In the genomic region with DNA sequence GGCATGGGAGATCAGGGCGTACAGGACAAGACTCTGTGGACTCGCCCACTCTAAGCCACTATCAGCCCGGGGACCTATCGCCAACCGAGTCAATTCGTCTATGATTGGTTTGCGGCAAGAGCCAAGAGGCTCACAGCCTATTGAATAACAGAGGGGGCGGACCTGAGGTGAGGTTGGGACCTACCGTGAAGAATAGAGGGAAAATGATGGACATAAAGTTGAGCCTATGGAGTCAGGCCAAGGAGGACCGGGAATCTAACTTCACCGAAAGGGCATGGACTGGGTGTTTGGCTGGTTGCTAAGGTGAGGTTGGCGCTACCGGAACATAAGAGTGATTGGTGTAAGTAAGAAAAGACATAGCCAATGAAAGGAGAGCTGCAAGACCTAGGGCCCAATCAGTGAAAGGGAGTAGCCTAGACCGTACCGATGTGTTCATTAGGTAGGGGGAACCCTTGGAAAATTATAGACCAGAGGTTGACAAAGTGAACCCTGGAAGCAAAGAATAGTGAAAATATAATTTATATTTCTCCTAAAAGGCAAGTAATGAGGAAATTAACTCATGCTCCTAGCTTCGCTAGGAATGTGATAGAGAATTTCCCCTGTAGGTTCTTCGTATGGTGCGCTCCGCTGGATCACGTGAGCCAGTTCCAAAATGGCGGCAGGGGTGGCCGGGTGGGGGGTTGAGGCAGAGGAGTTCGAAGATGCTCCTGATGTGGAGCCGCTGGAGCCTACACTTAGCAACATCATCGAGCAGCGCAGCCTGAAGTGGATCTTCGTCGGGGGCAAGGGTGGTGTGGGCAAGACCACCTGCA, we compare ENCODE assay signal across 1 cellular context.
A peak's percentile ranks its signal among the peaks of the same experiment; 100 is the strongest.
TF ChIP-seq lines count a peak whose summit lies in the region.

A gene (plus strand): TSS at position 644 of the 812 bp plus-strand sequence. CDS start 9 bp downstream, at position 653.

TF ChIP-seq in GM12878, 131 proteins besides CTCF, POLR2A, EP300 and RAD21 (continued from another document and continues in another):
- TF ChIP-seq, protein P1, sequence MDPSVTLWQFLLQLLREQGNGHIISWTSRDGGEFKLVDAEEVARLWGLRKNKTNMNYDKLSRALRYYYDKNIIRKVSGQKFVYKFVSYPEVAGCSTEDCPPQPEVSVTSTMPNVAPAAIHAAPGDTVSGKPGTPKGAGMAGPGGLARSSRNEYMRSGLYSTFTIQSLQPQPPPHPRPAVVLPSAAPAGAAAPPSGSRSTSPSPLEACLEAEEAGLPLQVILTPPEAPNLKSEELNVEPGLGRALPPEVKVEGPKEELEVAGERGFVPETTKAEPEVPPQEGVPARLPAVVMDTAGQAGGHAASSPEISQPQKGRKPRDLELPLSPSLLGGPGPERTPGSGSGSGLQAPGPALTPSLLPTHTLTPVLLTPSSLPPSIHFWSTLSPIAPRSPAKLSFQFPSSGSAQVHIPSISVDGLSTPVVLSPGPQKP (IDR thresholded peaks at IDR 0.05; ENCODE audit: low read depth, low read length) = no peak
- TF ChIP-seq RUNX3 (IDR thresholded peaks at IDR 0.05; ENCODE audit: low read length) (no peak; the same call in 1 of the 2 replicates), POU2F2 (IDR thresholded peaks at IDR 0.05; ENCODE audit: borderline replicate concordance, low read depth, low read length) (peak; percentile 89; the same call in 2 of the 3 replicates), PAX5 (IDR thresholded peaks at IDR 0.05; ENCODE audit: borderline replicate concordance, low read depth, low read length) (no peak), KDM1A (IDR thresholded peaks at IDR 0.05; ENCODE audit: borderline replicate concordance) (no peak), FOXK2 (IDR thresholded peaks at IDR 0.05) (peak; percentile 98), NFXL1 (IDR thresholded peaks at IDR 0.05; ENCODE audit: borderline replicate concordance) (no peak), CREB1 (IDR thresholded peaks at IDR 0.05; ENCODE audit: low read depth) (0 out of 2 replicates have a peak, but pooled peaks have one; percentile 28), NR2C1 (IDR thresholded peaks at IDR 0.05) (peak; percentile 36; the same call in 1 of the 2 replicates), TCF3 (IDR thresholded peaks at IDR 0.05; ENCODE audit: borderline replicate concordance, insufficient read depth, low read depth, low read length) (0 out of 2 replicates have a peak, but pooled peaks have one; percentile 47), SP1 (IDR thresholded peaks at IDR 0.05; ENCODE audit: low read depth, low read length) (peak; percentile 90), SMARCA5 (IDR thresholded peaks at IDR 0.05) (no peak), RCOR1 (conservative IDR thresholded peaks at IDR 0.05; ENCODE audit: low read depth, low read length) (no peak), IKZF1 (conservative IDR thresholded peaks at IDR 0.05) (peak; percentile 56), ZNF622 (IDR thresholded peaks at IDR 0.05) (no peak), YY1 (IDR thresholded peaks at IDR 0.05; ENCODE audit: low read depth, low read length) (peak; percentile 100), KLF5 (IDR thresholded peaks at IDR 0.05; ENCODE audit: partially characterized antibody) (peak; percentile 99), SUZ12 (IDR thresholded peaks at IDR 0.05; ENCODE audit: unreplicated experiment) (no peak), NRF1 (conservative IDR thresholded peaks at IDR 0.05; ENCODE audit: low read depth, low read length) (no peak), HDAC2 (IDR thresholded peaks at IDR 0.05) (peak; percentile 100), CBFB (IDR thresholded peaks at IDR 0.05; ENCODE audit: low read depth) (peak; percentile 82; the same call in 1 of the 2 replicates), BMI1 (IDR thresholded peaks at IDR 0.05; ENCODE audit: borderline replicate concordance) (peak; percentile 88), NFIC (IDR thresholded peaks at IDR 0.05; ENCODE audit: low read depth, low read length) (peak; percentile 90), ZNF217 (IDR thresholded peaks at IDR 0.05) (no peak), CHD1 (IDR thresholded peaks at IDR 0.05; ENCODE audit: low read depth, low read length) (peak; percentile 97)
- TF ChIP-seq, protein P2, sequence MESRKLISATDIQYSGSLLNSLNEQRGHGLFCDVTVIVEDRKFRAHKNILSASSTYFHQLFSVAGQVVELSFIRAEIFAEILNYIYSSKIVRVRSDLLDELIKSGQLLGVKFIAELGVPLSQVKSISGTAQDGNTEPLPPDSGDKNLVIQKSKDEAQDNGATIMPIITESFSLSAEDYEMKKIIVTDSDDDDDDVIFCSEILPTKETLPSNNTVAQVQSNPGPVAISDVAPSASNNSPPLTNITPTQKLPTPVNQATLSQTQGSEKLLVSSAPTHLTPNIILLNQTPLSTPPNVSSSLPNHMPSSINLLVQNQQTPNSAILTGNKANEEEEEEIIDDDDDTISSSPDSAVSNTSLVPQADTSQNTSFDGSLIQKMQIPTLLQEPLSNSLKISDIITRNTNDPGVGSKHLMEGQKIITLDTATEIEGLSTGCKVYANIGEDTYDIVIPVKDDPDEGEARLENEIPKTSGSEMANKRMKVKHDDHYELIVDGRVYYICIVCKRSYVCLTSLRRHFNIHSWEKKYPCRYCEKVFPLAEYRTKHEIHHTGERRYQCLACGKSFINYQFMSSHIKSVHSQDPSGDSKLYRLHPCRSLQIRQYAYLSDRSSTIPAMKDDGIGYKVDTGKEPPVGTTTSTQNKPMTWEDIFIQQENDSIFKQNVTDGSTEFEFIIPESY (IDR thresholded peaks at IDR 0.05) = no peak
- TF ChIP-seq, protein P3, sequence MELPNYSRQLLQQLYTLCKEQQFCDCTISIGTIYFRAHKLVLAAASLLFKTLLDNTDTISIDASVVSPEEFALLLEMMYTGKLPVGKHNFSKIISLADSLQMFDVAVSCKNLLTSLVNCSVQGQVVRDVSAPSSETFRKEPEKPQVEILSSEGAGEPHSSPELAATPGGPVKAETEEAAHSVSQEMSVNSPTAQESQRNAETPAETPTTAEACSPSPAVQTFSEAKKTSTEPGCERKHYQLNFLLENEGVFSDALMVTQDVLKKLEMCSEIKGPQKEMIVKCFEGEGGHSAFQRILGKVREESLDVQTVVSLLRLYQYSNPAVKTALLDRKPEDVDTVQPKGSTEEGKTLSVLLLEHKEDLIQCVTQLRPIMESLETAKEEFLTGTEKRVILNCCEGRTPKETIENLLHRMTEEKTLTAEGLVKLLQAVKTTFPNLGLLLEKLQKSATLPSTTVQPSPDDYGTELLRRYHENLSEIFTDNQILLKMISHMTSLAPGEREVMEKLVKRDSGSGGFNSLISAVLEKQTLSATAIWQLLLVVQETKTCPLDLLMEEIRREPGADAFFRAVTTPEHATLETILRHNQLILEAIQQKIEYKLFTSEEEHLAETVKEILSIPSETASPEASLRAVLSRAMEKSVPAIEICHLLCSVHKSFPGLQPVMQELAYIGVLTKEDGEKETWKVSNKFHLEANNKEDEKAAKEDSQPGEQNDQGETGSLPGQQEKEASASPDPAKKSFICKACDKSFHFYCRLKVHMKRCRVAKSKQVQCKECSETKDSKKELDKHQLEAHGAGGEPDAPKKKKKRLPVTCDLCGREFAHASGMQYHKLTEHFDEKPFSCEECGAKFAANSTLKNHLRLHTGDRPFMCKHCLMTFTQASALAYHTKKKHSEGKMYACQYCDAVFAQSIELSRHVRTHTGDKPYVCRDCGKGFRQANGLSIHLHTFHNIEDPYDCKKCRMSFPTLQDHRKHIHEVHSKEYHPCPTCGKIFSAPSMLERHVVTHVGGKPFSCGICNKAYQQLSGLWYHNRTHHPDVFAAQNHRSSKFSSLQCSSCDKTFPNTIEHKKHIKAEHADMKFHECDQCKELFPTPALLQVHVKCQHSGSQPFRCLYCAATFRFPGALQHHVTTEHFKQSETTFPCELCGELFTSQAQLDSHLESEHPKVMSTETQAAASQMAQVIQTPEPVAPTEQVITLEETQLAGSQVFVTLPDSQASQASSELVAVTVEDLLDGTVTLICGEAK (IDR thresholded peaks at IDR 0.05; ENCODE audit: borderline replicate concordance) = peak; percentile 71; the same call in 1 of the 2 replicates
- TF ChIP-seq, protein P4, sequence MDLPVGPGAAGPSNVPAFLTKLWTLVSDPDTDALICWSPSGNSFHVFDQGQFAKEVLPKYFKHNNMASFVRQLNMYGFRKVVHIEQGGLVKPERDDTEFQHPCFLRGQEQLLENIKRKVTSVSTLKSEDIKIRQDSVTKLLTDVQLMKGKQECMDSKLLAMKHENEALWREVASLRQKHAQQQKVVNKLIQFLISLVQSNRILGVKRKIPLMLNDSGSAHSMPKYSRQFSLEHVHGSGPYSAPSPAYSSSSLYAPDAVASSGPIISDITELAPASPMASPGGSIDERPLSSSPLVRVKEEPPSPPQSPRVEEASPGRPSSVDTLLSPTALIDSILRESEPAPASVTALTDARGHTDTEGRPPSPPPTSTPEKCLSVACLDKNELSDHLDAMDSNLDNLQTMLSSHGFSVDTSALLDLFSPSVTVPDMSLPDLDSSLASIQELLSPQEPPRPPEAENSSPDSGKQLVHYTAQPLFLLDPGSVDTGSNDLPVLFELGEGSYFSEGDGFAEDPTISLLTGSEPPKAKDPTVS (IDR thresholded peaks at IDR 0.05; ENCODE audit: low read depth, low read length) = peak; percentile 42; the same call in 1 of the 2 replicates
- TF ChIP-seq, protein P5, sequence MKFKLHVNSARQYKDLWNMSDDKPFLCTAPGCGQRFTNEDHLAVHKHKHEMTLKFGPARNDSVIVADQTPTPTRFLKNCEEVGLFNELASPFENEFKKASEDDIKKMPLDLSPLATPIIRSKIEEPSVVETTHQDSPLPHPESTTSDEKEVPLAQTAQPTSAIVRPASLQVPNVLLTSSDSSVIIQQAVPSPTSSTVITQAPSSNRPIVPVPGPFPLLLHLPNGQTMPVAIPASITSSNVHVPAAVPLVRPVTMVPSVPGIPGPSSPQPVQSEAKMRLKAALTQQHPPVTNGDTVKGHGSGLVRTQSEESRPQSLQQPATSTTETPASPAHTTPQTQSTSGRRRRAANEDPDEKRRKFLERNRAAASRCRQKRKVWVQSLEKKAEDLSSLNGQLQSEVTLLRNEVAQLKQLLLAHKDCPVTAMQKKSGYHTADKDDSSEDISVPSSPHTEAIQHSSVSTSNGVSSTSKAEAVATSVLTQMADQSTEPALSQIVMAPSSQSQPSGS (IDR thresholded peaks at IDR 0.05; ENCODE audit: low read length) = no peak
- TF ChIP-seq, protein P6, sequence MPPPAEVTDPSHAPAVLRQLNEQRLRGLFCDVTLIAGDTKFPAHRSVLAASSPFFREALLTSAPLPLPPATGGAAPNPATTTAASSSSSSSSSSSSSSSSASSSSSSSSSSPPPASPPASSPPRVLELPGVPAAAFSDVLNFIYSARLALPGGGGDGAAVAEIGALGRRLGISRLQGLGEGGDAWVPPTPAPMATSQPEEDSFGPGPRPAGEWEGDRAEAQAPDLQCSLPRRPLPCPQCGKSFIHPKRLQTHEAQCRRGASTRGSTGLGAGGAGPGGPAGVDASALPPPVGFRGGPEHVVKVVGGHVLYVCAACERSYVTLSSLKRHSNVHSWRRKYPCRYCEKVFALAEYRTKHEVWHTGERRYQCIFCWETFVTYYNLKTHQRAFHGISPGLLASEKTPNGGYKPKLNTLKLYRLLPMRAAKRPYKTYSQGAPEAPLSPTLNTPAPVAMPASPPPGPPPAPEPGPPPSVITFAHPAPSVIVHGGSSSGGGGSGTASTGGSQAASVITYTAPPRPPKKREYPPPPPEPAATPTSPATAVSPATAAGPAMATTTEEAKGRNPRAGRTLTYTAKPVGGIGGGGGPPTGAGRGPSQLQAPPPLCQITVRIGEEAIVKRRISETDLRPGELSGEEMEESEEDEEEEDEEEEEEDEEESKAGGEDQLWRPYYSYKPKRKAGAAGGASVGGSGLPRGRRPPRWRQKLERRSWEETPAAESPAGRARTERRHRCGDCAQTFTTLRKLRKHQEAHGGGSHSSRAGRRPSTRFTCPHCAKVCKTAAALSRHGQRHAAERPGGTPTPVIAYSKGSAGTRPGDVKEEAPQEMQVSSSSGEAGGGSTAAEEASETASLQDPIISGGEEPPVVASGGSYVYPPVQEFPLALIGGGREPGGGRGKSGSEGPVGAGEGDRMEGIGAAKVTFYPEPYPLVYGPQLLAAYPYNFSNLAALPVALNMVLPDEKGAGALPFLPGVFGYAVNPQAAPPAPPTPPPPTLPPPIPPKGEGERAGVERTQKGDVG (CRISPR knock-in tag; IDR thresholded peaks at IDR 0.05) = no peak
- TF ChIP-seq, protein P7, sequence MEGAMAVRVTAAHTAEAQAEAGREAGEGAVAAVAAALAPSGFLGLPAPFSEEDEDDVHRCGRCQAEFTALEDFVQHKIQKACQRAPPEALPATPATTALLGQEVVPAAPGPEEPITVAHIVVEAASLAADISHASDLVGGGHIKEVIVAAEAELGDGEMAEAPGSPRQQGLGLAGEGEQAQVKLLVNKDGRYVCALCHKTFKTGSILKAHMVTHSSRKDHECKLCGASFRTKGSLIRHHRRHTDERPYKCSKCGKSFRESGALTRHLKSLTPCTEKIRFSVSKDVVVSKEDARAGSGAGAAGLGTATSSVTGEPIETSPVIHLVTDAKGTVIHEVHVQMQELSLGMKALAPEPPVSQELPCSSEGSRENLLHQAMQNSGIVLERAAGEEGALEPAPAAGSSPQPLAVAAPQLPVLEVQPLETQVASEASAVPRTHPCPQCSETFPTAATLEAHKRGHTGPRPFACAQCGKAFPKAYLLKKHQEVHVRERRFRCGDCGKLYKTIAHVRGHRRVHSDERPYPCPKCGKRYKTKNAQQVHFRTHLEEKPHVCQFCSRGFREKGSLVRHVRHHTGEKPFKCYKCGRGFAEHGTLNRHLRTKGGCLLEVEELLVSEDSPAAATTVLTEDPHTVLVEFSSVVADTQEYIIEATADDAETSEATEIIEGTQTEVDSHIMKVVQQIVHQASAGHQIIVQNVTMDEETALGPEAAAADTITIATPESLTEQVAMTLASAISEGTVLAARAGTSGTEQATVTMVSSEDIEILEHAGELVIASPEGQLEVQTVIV (IDR thresholded peaks at IDR 0.05; ENCODE audit: borderline replicate concordance, partially characterized antibody) = peak; percentile 70
- TF ChIP-seq, protein P8, sequence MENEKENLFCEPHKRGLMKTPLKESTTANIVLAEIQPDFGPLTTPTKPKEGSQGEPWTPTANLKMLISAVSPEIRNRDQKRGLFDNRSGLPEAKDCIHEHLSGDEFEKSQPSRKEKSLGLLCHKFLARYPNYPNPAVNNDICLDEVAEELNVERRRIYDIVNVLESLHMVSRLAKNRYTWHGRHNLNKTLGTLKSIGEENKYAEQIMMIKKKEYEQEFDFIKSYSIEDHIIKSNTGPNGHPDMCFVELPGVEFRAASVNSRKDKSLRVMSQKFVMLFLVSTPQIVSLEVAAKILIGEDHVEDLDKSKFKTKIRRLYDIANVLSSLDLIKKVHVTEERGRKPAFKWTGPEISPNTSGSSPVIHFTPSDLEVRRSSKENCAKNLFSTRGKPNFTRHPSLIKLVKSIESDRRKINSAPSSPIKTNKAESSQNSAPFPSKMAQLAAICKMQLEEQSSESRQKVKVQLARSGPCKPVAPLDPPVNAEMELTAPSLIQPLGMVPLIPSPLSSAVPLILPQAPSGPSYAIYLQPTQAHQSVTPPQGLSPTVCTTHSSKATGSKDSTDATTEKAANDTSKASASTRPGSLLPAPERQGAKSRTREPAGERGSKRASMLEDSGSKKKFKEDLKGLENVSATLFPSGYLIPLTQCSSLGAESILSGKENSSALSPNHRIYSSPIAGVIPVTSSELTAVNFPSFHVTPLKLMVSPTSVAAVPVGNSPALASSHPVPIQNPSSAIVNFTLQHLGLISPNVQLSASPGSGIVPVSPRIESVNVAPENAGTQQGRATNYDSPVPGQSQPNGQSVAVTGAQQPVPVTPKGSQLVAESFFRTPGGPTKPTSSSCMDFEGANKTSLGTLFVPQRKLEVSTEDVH (IDR thresholded peaks at IDR 0.05; ENCODE audit: low read depth, partially characterized antibody) = no peak
- TF ChIP-seq, protein P9, sequence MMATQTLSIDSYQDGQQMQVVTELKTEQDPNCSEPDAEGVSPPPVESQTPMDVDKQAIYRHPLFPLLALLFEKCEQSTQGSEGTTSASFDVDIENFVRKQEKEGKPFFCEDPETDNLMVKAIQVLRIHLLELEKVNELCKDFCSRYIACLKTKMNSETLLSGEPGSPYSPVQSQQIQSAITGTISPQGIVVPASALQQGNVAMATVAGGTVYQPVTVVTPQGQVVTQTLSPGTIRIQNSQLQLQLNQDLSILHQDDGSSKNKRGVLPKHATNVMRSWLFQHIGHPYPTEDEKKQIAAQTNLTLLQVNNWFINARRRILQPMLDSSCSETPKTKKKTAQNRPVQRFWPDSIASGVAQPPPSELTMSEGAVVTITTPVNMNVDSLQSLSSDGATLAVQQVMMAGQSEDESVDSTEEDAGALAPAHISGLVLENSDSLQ (IDR thresholded peaks at IDR 0.05) = peak; percentile 98
